Comparison of ENCODE assay signal across 22 cellular contexts in the genomic region with DNA sequence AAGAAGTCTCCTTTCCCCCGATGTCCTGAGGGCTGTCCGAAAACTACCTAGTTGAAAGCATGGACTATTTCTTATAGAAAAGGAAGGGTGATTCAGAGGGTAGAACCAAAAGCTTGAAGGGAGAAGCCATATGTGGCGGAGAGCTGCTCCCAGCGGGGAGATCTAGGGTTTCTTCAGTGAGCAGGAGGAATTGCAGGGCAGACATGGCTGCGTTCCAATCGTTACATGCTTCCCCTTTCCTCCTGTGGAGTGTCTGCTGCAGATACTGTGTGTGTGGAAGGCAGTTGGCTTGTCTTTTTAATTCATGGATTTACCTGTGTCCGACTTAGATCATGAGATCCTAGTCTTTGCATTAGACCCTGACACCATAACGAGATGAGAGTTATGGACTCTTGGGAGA.
"Had no signal": no experiment of that assay in that cellular context is flagged by ENCODE, and none has a peak within 500 bp of the region (broad histone marks: within the 10 kb centered on the region; RNA-seq: fewer than 3 reads in every experiment).

No MANE protein-coding gene starts in this region.

- H3K4me3 ChIP-seq: coronary artery, esophagus squamous epithelium, lung, smooth muscle cell, thoracic aorta, tibial nerve, upper lobe of left lung had no signal

- H3K4me1 Mint-ChIP-seq: immature natural killer cell; memory B cell; natural killer cell; stimulated activated naive B cell treated with anti-CD40 and anti-IgM and Interleukin-4, amounts not matched to agents 10 μg/mL and 1 μg/mL and 100 μg/mL, for 72 hours had no signal

- H3K9me3 Mint-ChIP-seq: immature natural killer cell, natural killer cell had no signal

- H3K27ac ChIP-seq: coronary artery, esophagus squamous epithelium, neutrophil, parathyroid adenoma, thoracic aorta, tibial nerve, upper lobe of left lung had no signal

- H3K9me3 ChIP-seq: esophagus squamous epithelium, neutrophil, thoracic aorta, upper lobe of left lung had no signal

- DNase-seq: dermis blood vessel endothelial cell; effector memory CD4-positive, alpha-beta T cell; esophagus squamous epithelium; foreskin melanocyte; glutamatergic neuron; hypothalamus; immature natural killer cell; natural killer cell; stimulated activated CD4-positive, alpha-beta T cell treated with anti-CD3 and anti-CD28 coated beads, Interleukin-2, amount 100 ng/mL, for 48 hours; stimulated activated naive B cell treated with anti-CD40 and anti-IgM and Interleukin-4, amounts not matched to agents 10 μg/mL and 1 μg/mL and 100 μg/mL, for 72 hours; upper lobe of left lung had no signal

- H3K27me3 Mint-ChIP-seq: memory B cell; progenitor cell of endocrine pancreas; stimulated activated naive B cell treated with anti-CD40 and anti-IgM and Interleukin-4, amounts not matched to agents 10 μg/mL and 1 μg/mL and 100 μg/mL, for 72 hours; stimulated activated naive CD8-positive, alpha-beta T cell treated with anti-CD3 and anti-CD28 coated beads, Interleukin-15, Interleukin-2, amounts not matched to agents 100 ng/mL and 50 ng/mL, for 24 hours had no signal

- H3K27me3 ChIP-seq: esophagus squamous epithelium, neutrophil, tibial nerve, upper lobe of left lung had no signal

- H3K36me3 ChIP-seq: esophagus squamous epithelium, neutrophil, thoracic aorta, tibial nerve, upper lobe of left lung had no signal

- H3K27ac Mint-ChIP-seq: immature natural killer cell; memory B cell; natural killer cell; progenitor cell of endocrine pancreas; stimulated activated naive B cell treated with anti-CD40 and anti-IgM and Interleukin-4, amounts not matched to agents 10 μg/mL and 1 μg/mL and 100 μg/mL, for 72 hours; stimulated activated naive CD8-positive, alpha-beta T cell treated with anti-CD3 and anti-CD28 coated beads, Interleukin-15, Interleukin-2, amounts not matched to agents 100 ng/mL and 50 ng/mL, for 24 hours had no signal

- H3K4me1 ChIP-seq: esophagus squamous epithelium, parathyroid adenoma, tibial nerve, upper lobe of left lung had no signal

- H3K4me3 Mint-ChIP-seq: immature natural killer cell; memory B cell; natural killer cell; stimulated activated naive B cell treated with anti-CD40 and anti-IgM and Interleukin-4, amounts not matched to agents 10 μg/mL and 1 μg/mL and 100 μg/mL, for 72 hours; stimulated activated naive CD8-positive, alpha-beta T cell treated with anti-CD3 and anti-CD28 coated beads, Interleukin-15, Interleukin-2, amounts not matched to agents 100 ng/mL and 50 ng/mL, for 24 hours had no signal

- ATAC-seq: natural killer cell; sciatic nerve; stimulated activated naive B cell treated with anti-CD40 and anti-IgM and Interleukin-4, amounts not matched to agents 10 μg/mL and 1 μg/mL and 100 μg/mL, for 72 hours had no signal

- H3K36me3 Mint-ChIP-seq: immature natural killer cell; memory B cell; natural killer cell; stimulated activated naive B cell treated with anti-CD40 and anti-IgM and Interleukin-4, amounts not matched to agents 10 μg/mL and 1 μg/mL and 100 μg/mL, for 72 hours had no signal
